Comparison of ENCODE assay signal across 8 cellular contexts in genomic region chr22:46803031-46803880, GRCh38. TPM values are rescaled to one million over a fixed set of nuclear protein-coding genes. Genes with fewer than 3 reads are reported as not detected.
A peak's percentile ranks its signal among the peaks of the same experiment; 100 is the strongest.
DNase-seq lines count a peak whose midpoint lies in the region; ATAC-seq and TF ChIP-seq lines count a peak whose summit lies in the region.

No MANE protein-coding gene starts in this region.

- H3K4me3 ChIP-seq in HEK293 (ENCODE audit: low read depth, low read length): no peak overlapping the region

- no peak overlapping the region for H3K4me3 Mint-ChIP-seq in activated naive CD4-positive, alpha-beta T cell treated with anti-CD3 and anti-CD28 coated beads, Interleukin-2, amount 10 ng/mL, durations not matched to agents 7 days and 5 days

- ATAC-seq in SK-N-SH treated with all-trans-retinoic acid at 6 μM for 48 hours (peak; percentile 33; the same call in 2 of the 3 replicates), left ventricle myocardium superior (peak; percentile 75), HG02610 (IDR thresholded peaks at IDR 0.05; ENCODE audit: unreplicated experiment) (no peak)

- H3K4me1 Mint-ChIP-seq in activated naive CD4-positive, alpha-beta T cell treated with anti-CD3 and anti-CD28 coated beads, Interleukin-2, amount 10 ng/mL, durations not matched to agents 7 days and 5 days: peaks cover 35% of the 10 kb centered on the region

- peak; percentile 94 for TF ChIP-seq CTCF in HEK293 (tag by site-specific recombination; IDR thresholded peaks at IDR 0.05)

- intact Hi-C loops in left ventricle myocardium superior (cut with micrococcal nuclease): no loop called here

- no peaks in the 10 kb centered on the region for H3K27me3 Mint-ChIP-seq in activated naive CD4-positive, alpha-beta T cell treated with anti-CD3 and anti-CD28 coated beads, Interleukin-2, amount 10 ng/mL, durations not matched to agents 7 days and 5 days

- H3K9me3 ChIP-seq in HEK293 (ENCODE audit: control insufficient read depth, insufficient read depth, low read depth, low read length): no peaks in the 10 kb centered on the region

- H3K27ac ChIP-seq in HEK293 (ENCODE audit: extremely low read depth, low read depth, low read length): no peak overlapping the region

- CTCF ChIA-PET in HEK293 (lab: Yijun Ruan, JAX): interaction anchor here (0.6 to 8.5 kb wide), 45 partner anchors 10 to 1236 kb away, joined by 3 to 223 read pairs (median 4); partner anchors contain the start of gene TBC1D22A
- CTCF ChIA-PET in activated naive CD4-positive, alpha-beta T cell treated with anti-CD3 and anti-CD28 coated beads, Interleukin-2, amount 10 ng/mL, durations not matched to agents 7 days and 5 days (lab: Charles Lee): interaction anchor here (0.8 to 11.1 kb wide), 20 partner anchors 8 to 436 kb away, joined by 3 to 159 read pairs (median 5); partner anchors contain the start of gene TBC1D22A

- H3K4me1 ChIP-seq in HEK293 (ENCODE audit: control insufficient read depth, insufficient read depth, low read length): 0 out of 2 replicates have a peak, but pooled peaks cover 2% of the 10 kb centered on the region

- peak overlapping the region; percentile 9 for H3K27ac Mint-ChIP-seq in activated naive CD4-positive, alpha-beta T cell treated with anti-CD3 and anti-CD28 coated beads, Interleukin-2, amount 10 ng/mL, durations not matched to agents 7 days and 5 days

- no peaks in the 10 kb centered on the region for H3K9me3 Mint-ChIP-seq in activated naive CD4-positive, alpha-beta T cell treated with anti-CD3 and anti-CD28 coated beads, Interleukin-2, amount 10 ng/mL, durations not matched to agents 7 days and 5 days

- POLR2A ChIA-PET in HEK293 (lab: Yijun Ruan, JAX): interaction anchor here (0.6 to 3.8 kb wide), 4 partner anchors 29 to 449 kb away, joined by 3 to 24 read pairs (median 10); partner anchors contain the start of gene TBC1D22A

- peaks cover 64% of the 10 kb centered on the region for H3K36me3 Mint-ChIP-seq in activated naive CD4-positive, alpha-beta T cell treated with anti-CD3 and anti-CD28 coated beads, Interleukin-2, amount 10 ng/mL, durations not matched to agents 7 days and 5 days

- DNase-seq in Ammon's horn (ENCODE audit: low spot score) (peak; percentile 54), left ventricle myocardium superior (peak; percentile 74), foreskin melanocyte (no peak)
- peak; percentile 76 for DNase-seq in activated naive CD4-positive, alpha-beta T cell treated with anti-CD3 and anti-CD28 coated beads, Interleukin-2, amount 10 ng/mL, durations not matched to agents 7 days and 5 days
- peak; percentile 30 to 58 for DNase-seq in stimulated activated CD4-positive, alpha-beta T cell treated with anti-CD3 and anti-CD28 coated beads, Interleukin-15, amount 100 ng/mL, for 48 hours (ENCODE audit: low read depth in 2 of 2)

- H3K36me3 ChIP-seq in HEK293 (ENCODE audit: control insufficient read depth in 2 of 2, insufficient read depth in 1 of 2, low read length in 2 of 2): peaks cover 3 to 50% of the 10 kb centered on the region in 2 experiments

TF ChIP-seq in HEK293, 187 proteins besides CTCF, POLR2A, EP300 and RAD21 (continues in another document):
- TF ChIP-seq ZNF670 (tag by site-specific recombination; IDR thresholded peaks at IDR 0.05; ENCODE audit: low read depth): no peak
- TF ChIP-seq KLF1 (tag by site-specific recombination; IDR thresholded peaks at IDR 0.05): peak; percentile 47; the same call in 1 of the 2 replicates
- TF ChIP-seq, protein P1, sequence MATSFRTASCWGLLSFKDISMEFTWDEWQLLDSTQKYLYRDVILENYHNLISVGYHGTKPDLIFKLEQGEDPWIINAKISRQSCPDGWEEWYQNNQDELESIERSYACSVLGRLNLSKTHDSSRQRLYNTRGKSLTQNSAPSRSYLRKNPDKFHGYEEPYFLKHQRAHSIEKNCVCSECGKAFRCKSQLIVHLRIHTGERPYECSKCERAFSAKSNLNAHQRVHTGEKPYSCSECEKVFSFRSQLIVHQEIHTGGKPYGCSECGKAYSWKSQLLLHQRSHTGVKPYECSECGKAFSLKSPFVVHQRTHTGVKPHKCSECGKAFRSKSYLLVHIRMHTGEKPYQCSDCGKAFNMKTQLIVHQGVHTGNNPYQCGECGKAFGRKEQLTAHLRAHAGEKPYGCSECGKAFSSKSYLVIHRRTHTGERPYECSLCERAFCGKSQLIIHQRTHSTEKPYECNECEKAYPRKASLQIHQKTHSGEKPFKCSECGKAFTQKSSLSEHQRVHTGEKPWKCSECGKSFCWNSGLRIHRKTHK (tag by site-specific recombination; IDR thresholded peaks at IDR 0.05): no peak

TF ChIP-seq in SK-N-SH treated with all-trans-retinoic acid at 6 μM for 48 hours, 23 proteins besides CTCF, POLR2A, EP300 and RAD21 (continues in another document):
- no peak for TF ChIP-seq ZNF565 (CRISPR knock-in tag; conservative IDR thresholded peaks at IDR 0.05; ENCODE audit: low read depth)
- TF ChIP-seq SNAI2 (CRISPR knock-in tag; IDR thresholded peaks at IDR 0.05): no peak
- TF ChIP-seq CREB5 (CRISPR knock-in tag; IDR thresholded peaks at IDR 0.05; ENCODE audit: low read depth): no peak
- TF ChIP-seq GLIS3 (CRISPR knock-in tag; IDR thresholded peaks at IDR 0.05): no peak
- TF ChIP-seq, protein P2, sequence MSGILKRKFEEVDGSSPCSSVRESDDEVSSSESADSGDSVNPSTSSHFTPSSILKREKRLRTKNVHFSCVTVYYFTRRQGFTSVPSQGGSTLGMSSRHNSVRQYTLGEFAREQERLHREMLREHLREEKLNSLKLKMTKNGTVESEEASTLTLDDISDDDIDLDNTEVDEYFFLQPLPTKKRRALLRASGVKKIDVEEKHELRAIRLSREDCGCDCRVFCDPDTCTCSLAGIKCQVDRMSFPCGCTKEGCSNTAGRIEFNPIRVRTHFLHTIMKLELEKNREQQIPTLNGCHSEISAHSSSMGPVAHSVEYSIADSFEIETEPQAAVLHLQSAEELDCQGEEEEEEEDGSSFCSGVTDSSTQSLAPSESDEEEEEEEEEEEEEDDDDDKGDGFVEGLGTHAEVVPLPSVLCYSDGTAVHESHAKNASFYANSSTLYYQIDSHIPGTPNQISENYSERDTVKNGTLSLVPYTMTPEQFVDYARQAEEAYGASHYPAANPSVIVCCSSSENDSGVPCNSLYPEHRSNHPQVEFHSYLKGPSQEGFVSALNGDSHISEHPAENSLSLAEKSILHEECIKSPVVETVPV (CRISPR knock-in tag; IDR thresholded peaks at IDR 0.05): no peak
- no peak for TF ChIP-seq PPARA (CRISPR knock-in tag; IDR thresholded peaks at IDR 0.05; ENCODE audit: borderline replicate concordance)
- TF ChIP-seq CSDC2 (CRISPR knock-in tag; IDR thresholded peaks at IDR 0.05): no peak
- TF ChIP-seq ZC3H10 (CRISPR knock-in tag; IDR thresholded peaks at IDR 0.05): no peak
- TF ChIP-seq OSR1 (CRISPR knock-in tag; IDR thresholded peaks at IDR 0.05): no peak
- TF ChIP-seq, protein P3, sequence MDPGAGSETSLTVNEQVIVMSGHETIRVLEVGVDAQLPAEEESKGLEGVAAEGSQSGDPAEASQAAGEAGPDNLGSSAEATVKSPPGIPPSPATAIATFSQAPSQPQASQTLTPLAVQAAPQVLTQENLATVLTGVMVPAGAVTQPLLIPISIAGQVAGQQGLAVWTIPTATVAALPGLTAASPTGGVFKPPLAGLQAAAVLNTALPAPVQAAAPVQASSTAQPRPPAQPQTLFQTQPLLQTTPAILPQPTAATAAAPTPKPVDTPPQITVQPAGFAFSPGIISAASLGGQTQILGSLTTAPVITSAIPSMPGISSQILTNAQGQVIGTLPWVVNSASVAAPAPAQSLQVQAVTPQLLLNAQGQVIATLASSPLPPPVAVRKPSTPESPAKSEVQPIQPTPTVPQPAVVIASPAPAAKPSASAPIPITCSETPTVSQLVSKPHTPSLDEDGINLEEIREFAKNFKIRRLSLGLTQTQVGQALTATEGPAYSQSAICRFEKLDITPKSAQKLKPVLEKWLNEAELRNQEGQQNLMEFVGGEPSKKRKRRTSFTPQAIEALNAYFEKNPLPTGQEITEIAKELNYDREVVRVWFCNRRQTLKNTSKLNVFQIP (CRISPR knock-in tag; IDR thresholded peaks at IDR 0.05; ENCODE audit: borderline replicate concordance, low read depth): no peak
- TF ChIP-seq TCF4 (CRISPR knock-in tag; IDR thresholded peaks at IDR 0.05; ENCODE audit: borderline replicate concordance): no peak
- no peak for TF ChIP-seq ARNTL (CRISPR knock-in tag; IDR thresholded peaks at IDR 0.05; ENCODE audit: borderline replicate concordance, low read depth)
- no peak for TF ChIP-seq ZNF8 (CRISPR knock-in tag; IDR thresholded peaks at IDR 0.05)
- no peak for TF ChIP-seq BACH2 (CRISPR knock-in tag; IDR thresholded peaks at IDR 0.05; ENCODE audit: borderline replicate concordance)

RNA-seq across cellular contexts. Expression of gene TBC1D22A, which starts 40.8 kb away (rescaled TPM):
- 15.8 TPM for total RNA-seq in left ventricle myocardium superior
